In the genomic region with DNA sequence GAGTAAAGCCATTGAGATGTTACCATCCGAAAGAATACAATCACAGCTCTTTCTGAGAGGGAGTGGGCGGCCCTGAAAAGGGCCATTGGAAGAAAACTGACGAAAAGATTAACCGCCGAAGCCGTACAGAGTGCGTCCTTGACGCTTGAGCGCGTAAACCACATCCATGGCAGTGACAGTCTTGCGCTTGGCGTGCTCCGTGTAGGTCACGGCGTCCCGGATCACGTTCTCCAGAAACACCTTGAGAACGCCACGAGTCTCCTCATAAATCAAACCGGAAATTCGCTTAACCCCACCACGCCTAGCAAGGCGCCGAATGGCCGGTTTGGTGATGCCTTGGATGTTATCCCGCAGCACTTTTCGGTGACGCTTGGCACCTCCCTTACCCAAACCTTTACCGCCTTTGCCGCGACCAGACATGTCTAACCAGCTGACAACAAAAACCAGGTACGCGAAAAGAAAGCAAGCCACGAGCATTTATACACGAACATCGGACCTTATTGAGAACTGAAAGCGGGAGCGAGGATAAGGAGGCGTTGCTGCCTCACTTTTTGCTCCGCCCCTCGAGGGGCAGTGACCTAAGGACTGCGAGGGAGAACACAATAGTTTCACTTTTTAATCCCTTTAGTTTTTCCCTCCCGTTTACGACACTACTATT, we compare ENCODE assay signal across 1 cellular context.
A peak's percentile ranks its signal among the peaks of the same experiment; 100 is the strongest.
TF ChIP-seq lines count a peak whose summit lies in the region.

No MANE protein-coding gene starts in this region.

TF ChIP-seq in WTC11, 78 proteins besides CTCF, POLR2A, EP300 and RAD21 (continued from another document and continues in another):
- TF ChIP-seq, protein P1, sequence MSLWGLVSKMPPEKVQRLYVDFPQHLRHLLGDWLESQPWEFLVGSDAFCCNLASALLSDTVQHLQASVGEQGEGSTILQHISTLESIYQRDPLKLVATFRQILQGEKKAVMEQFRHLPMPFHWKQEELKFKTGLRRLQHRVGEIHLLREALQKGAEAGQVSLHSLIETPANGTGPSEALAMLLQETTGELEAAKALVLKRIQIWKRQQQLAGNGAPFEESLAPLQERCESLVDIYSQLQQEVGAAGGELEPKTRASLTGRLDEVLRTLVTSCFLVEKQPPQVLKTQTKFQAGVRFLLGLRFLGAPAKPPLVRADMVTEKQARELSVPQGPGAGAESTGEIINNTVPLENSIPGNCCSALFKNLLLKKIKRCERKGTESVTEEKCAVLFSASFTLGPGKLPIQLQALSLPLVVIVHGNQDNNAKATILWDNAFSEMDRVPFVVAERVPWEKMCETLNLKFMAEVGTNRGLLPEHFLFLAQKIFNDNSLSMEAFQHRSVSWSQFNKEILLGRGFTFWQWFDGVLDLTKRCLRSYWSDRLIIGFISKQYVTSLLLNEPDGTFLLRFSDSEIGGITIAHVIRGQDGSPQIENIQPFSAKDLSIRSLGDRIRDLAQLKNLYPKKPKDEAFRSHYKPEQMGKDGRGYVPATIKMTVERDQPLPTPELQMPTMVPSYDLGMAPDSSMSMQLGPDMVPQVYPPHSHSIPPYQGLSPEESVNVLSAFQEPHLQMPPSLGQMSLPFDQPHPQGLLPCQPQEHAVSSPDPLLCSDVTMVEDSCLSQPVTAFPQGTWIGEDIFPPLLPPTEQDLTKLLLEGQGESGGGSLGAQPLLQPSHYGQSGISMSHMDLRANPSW (CRISPR knock-in tag; conservative IDR thresholded peaks at IDR 0.05; ENCODE audit: low read depth), result no peak
- TF ChIP-seq NR1H2 (CRISPR knock-in tag; IDR thresholded peaks at IDR 0.05) (no peak), AR (CRISPR knock-in tag; IDR thresholded peaks at IDR 0.05) (peak; percentile 98), E2F5 (CRISPR knock-in tag; IDR thresholded peaks at IDR 0.05) (0 out of 2 replicates have a peak, but pooled peaks have one; percentile 20), FOXJ3 (CRISPR knock-in tag; IDR thresholded peaks at IDR 0.05; ENCODE audit: borderline replicate concordance) (no peak; the same call in 1 of the 2 replicates), ZNF416 (CRISPR knock-in tag; IDR thresholded peaks at IDR 0.05) (peak; percentile 97), TP53 (CRISPR knock-in tag; IDR thresholded peaks at IDR 0.05) (no peak), JUN (CRISPR knock-in tag; IDR thresholded peaks at IDR 0.05) (peak; percentile 17; the same call in 1 of the 2 replicates), ZNF423 (CRISPR knock-in tag; IDR thresholded peaks at IDR 0.05) (no peak), NFYB (CRISPR knock-in tag; conservative IDR thresholded peaks at IDR 0.05; ENCODE audit: low read depth) (peak; percentile 45), RELA (CRISPR knock-in tag; IDR thresholded peaks at IDR 0.05; ENCODE audit: borderline replicate concordance) (peak; percentile 42; the same call in 1 of the 2 replicates), KAT7 (CRISPR knock-in tag; IDR thresholded peaks at IDR 0.05; ENCODE audit: borderline replicate concordance) (0 out of 2 replicates have a peak, but pooled peaks have one; percentile 63), ZNF219 (CRISPR knock-in tag; IDR thresholded peaks at IDR 0.05; ENCODE audit: borderline replicate concordance) (no peak), ETV6 (CRISPR knock-in tag; IDR thresholded peaks at IDR 0.05) (peak; percentile 88)
- TF ChIP-seq, protein P2, sequence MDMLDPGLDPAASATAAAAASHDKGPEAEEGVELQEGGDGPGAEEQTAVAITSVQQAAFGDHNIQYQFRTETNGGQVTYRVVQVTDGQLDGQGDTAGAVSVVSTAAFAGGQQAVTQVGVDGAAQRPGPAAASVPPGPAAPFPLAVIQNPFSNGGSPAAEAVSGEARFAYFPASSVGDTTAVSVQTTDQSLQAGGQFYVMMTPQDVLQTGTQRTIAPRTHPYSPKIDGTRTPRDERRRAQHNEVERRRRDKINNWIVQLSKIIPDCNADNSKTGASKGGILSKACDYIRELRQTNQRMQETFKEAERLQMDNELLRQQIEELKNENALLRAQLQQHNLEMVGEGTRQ (CRISPR knock-in tag; IDR thresholded peaks at IDR 0.05), result no peak
- TF ChIP-seq, protein P3, sequence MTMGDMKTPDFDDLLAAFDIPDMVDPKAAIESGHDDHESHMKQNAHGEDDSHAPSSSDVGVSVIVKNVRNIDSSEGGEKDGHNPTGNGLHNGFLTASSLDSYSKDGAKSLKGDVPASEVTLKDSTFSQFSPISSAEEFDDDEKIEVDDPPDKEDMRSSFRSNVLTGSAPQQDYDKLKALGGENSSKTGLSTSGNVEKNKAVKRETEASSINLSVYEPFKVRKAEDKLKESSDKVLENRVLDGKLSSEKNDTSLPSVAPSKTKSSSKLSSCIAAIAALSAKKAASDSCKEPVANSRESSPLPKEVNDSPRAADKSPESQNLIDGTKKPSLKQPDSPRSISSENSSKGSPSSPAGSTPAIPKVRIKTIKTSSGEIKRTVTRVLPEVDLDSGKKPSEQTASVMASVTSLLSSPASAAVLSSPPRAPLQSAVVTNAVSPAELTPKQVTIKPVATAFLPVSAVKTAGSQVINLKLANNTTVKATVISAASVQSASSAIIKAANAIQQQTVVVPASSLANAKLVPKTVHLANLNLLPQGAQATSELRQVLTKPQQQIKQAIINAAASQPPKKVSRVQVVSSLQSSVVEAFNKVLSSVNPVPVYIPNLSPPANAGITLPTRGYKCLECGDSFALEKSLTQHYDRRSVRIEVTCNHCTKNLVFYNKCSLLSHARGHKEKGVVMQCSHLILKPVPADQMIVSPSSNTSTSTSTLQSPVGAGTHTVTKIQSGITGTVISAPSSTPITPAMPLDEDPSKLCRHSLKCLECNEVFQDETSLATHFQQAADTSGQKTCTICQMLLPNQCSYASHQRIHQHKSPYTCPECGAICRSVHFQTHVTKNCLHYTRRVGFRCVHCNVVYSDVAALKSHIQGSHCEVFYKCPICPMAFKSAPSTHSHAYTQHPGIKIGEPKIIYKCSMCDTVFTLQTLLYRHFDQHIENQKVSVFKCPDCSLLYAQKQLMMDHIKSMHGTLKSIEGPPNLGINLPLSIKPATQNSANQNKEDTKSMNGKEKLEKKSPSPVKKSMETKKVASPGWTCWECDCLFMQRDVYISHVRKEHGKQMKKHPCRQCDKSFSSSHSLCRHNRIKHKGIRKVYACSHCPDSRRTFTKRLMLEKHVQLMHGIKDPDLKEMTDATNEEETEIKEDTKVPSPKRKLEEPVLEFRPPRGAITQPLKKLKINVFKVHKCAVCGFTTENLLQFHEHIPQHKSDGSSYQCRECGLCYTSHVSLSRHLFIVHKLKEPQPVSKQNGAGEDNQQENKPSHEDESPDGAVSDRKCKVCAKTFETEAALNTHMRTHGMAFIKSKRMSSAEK (CRISPR knock-in tag; IDR thresholded peaks at IDR 0.05; ENCODE audit: borderline replicate concordance), result peak; percentile 96
- TF ChIP-seq, protein P4, sequence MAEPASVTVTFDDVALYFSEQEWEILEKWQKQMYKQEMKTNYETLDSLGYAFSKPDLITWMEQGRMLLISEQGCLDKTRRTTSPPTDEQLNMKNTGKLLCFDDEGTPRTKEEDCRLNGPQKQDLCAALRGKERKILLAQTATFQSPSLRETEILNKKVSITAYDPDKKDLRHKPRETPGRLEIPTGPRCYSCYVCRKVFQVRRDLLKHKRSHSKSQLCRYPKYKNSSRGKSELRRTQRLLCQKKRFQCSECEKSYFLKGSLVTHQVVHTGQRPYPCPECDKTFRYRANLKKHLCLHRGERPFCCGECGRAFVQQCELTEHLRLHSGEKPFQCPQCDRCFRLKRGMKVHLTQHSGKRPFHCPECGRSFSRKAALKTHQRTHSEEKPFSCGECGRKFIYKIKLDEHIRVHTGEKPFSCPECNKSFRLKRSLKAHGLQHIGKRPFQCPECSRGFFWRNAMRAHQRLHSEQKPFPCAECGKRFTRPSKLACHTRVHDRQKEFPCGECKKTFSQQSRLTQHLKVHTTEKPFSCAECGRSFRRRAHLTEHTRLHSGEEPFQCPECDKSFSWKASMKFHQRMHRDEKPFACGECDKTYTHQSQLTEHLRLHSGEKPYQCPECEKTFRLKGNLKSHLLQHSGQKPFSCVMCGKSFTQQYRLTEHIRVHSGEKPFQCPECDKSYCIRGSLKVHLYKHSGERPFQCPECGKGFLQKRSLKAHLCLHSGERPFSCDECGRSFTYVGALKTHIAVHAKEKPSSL (CRISPR knock-in tag; conservative IDR thresholded peaks at IDR 0.05), result peak; percentile 84
- TF ChIP-seq, protein P5, sequence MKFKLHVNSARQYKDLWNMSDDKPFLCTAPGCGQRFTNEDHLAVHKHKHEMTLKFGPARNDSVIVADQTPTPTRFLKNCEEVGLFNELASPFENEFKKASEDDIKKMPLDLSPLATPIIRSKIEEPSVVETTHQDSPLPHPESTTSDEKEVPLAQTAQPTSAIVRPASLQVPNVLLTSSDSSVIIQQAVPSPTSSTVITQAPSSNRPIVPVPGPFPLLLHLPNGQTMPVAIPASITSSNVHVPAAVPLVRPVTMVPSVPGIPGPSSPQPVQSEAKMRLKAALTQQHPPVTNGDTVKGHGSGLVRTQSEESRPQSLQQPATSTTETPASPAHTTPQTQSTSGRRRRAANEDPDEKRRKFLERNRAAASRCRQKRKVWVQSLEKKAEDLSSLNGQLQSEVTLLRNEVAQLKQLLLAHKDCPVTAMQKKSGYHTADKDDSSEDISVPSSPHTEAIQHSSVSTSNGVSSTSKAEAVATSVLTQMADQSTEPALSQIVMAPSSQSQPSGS (CRISPR knock-in tag; IDR thresholded peaks at IDR 0.05; ENCODE audit: borderline replicate concordance, low read depth), result 0 out of 2 replicates have a peak, but pooled peaks have one; percentile 61
- TF ChIP-seq, protein P6, sequence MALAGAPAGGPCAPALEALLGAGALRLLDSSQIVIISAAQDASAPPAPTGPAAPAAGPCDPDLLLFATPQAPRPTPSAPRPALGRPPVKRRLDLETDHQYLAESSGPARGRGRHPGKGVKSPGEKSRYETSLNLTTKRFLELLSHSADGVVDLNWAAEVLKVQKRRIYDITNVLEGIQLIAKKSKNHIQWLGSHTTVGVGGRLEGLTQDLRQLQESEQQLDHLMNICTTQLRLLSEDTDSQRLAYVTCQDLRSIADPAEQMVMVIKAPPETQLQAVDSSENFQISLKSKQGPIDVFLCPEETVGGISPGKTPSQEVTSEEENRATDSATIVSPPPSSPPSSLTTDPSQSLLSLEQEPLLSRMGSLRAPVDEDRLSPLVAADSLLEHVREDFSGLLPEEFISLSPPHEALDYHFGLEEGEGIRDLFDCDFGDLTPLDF (CRISPR knock-in tag; IDR thresholded peaks at IDR 0.05), result no peak
- TF ChIP-seq, protein P7, sequence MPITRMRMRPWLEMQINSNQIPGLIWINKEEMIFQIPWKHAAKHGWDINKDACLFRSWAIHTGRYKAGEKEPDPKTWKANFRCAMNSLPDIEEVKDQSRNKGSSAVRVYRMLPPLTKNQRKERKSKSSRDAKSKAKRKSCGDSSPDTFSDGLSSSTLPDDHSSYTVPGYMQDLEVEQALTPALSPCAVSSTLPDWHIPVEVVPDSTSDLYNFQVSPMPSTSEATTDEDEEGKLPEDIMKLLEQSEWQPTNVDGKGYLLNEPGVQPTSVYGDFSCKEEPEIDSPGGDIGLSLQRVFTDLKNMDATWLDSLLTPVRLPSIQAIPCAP (CRISPR knock-in tag; IDR thresholded peaks at IDR 0.05), result no peak
- TF ChIP-seq, protein P8, sequence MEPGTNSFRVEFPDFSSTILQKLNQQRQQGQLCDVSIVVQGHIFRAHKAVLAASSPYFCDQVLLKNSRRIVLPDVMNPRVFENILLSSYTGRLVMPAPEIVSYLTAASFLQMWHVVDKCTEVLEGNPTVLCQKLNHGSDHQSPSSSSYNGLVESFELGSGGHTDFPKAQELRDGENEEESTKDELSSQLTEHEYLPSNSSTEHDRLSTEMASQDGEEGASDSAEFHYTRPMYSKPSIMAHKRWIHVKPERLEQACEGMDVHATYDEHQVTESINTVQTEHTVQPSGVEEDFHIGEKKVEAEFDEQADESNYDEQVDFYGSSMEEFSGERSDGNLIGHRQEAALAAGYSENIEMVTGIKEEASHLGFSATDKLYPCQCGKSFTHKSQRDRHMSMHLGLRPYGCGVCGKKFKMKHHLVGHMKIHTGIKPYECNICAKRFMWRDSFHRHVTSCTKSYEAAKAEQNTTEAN (CRISPR knock-in tag; IDR thresholded peaks at IDR 0.05), result 0 out of 2 replicates have a peak, but pooled peaks have one; percentile 31
- TF ChIP-seq, protein P9, sequence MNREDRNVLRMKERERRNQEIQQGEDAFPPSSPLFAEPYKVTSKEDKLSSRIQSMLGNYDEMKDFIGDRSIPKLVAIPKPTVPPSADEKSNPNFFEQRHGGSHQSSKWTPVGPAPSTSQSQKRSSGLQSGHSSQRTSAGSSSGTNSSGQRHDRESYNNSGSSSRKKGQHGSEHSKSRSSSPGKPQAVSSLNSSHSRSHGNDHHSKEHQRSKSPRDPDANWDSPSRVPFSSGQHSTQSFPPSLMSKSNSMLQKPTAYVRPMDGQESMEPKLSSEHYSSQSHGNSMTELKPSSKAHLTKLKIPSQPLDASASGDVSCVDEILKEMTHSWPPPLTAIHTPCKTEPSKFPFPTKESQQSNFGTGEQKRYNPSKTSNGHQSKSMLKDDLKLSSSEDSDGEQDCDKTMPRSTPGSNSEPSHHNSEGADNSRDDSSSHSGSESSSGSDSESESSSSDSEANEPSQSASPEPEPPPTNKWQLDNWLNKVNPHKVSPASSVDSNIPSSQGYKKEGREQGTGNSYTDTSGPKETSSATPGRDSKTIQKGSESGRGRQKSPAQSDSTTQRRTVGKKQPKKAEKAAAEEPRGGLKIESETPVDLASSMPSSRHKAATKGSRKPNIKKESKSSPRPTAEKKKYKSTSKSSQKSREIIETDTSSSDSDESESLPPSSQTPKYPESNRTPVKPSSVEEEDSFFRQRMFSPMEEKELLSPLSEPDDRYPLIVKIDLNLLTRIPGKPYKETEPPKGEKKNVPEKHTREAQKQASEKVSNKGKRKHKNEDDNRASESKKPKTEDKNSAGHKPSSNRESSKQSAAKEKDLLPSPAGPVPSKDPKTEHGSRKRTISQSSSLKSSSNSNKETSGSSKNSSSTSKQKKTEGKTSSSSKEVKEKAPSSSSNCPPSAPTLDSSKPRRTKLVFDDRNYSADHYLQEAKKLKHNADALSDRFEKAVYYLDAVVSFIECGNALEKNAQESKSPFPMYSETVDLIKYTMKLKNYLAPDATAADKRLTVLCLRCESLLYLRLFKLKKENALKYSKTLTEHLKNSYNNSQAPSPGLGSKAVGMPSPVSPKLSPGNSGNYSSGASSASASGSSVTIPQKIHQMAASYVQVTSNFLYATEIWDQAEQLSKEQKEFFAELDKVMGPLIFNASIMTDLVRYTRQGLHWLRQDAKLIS (CRISPR knock-in tag; IDR thresholded peaks at IDR 0.05; ENCODE audit: borderline replicate concordance), result peak; percentile 91; the same call in 1 of the 2 replicates
